ENCODE assay signal across 8 cellular contexts in the genomic region with DNA sequence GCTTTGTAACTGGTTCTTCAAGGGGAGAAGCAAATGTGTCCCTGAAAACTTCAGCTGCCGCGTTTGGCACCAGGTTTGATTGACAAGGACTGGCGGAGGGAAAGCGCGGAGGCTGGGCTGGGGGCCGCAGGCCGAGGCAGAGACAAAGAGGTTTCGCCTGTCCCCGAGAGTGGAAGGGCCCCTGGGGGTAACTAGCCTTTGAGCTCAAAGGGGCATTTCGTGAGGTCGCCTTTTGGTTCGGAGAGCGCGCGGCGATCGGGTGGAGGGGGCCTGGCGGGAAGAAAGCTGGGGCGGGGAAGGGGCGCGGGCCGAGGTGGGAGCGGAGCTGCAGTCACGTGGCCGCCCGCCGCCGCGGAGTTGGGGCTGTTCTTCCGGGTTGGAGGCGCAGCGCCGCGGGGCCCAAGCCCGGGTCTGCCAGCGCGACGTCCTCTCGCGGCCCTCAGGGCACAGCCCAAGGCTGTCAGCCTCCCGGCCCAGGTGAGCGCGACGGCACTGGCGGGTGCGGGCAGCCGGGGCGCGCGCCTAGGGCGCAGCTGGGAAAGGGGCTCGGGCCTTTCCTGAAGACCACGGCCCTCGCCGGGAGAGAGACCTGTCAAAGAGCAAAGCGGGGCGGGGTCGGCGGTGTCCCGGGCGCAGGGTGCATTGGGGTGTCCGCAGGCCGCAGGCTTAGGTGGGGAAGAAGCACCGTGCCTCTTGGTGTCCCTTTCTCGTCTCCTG. TPM values are rescaled to one million over a fixed set of nuclear protein-coding genes. Genes with fewer than 3 reads are reported as not detected.
A peak's percentile ranks its signal among the peaks of the same experiment; 100 is the strongest.
DNase-seq lines count a peak whose midpoint lies in the region; ATAC-seq and TF ChIP-seq lines count a peak whose summit lies in the region.

A gene (plus strand): TSS at position 363 of the 717 bp plus-strand sequence. CDS start 6,016 bp downstream, outside the sequence.

- TF ChIP-seq POLR2A in gastrocnemius medialis (IDR thresholded peaks at IDR 0.05), result peak; percentile 62 to 66

- TF ChIP-seq CTCF in GM13977 (IDR thresholded peaks at IDR 0.05; ENCODE audit: extremely low read depth, insufficient read depth, missing control alignments), result no peak
- TF ChIP-seq CTCF in astrocyte of the spinal cord (IDR thresholded peaks at IDR 0.05; ENCODE audit: low read depth, low read length), result no peak
- TF ChIP-seq CTCF in gastrocnemius medialis (IDR thresholded peaks at IDR 0.05 in 4 of 5, conservative IDR thresholded peaks at IDR 0.05 in 1 of 5), result peak in 1 of 5 experiments; percentile 8

- H3K4me1 ChIP-seq in iPS DF 6.9 (ENCODE audit: control insufficient read depth, insufficient read depth, low read length) (0 out of 2 replicates have a peak, but pooled peaks cover 1% of the 10 kb centered on the region), gastrocnemius medialis (peaks cover 48 to 67% of the 10 kb centered on the region in 2 donors)

- in situ Hi-C loops in GM13977 (cut with MboI; ENCODE audit: low pct_unique_long_range_greater_than_20kb, low sequenced_read_pairs, unreplicated experiment), result no loop called here
- in situ Hi-C loops in astrocyte of the spinal cord (cut with HindIII; ENCODE audit: low sequenced_read_pairs), result no loop called here
- in situ Hi-C loops in gastrocnemius medialis (cut with MboI; ENCODE audit: low sequenced_read_pairs in 4 of 4), result no loop called here

- H3K27me3 ChIP-seq in iPS DF 6.9 (ENCODE audit: control insufficient read depth, insufficient read depth, low read length) (no peaks in the 10 kb centered on the region), gastrocnemius medialis (no peaks in the 10 kb centered on the region)

- H3K9me3 ChIP-seq in iPS DF 6.9 (ENCODE audit: control insufficient read depth, insufficient read depth, low read length) (no peaks in the 10 kb centered on the region), gastrocnemius medialis (no peaks in the 10 kb centered on the region)

- WGBS in iPS DF 6.9 (ENCODE audit: insufficient coverage, insufficient read length), result no CpG with 5 or more reads among the region's 65 CpGs

- intact Hi-C loops in gastrocnemius medialis (cut with DNase I; ENCODE audit: low total_unique reads), result loop anchor here (1.0 to 5.0 kb wide), 4 partner anchors 10 to 536 kb away; a partner anchor contains a TSS

- H3K27ac ChIP-seq in iPS DF 6.9 (ENCODE audit: low read length), result no peak within 1 kb of the TSS
- peak within 1 kb of the TSS; percentile 92 to 98 (median 97) for H3K27ac ChIP-seq in gastrocnemius medialis

- H3K36me3 ChIP-seq in iPS DF 6.9 (ENCODE audit: control insufficient read depth, insufficient read depth, low read length), result no peaks in the 10 kb centered on the region
- no peaks in the 10 kb centered on the region for H3K36me3 ChIP-seq in gastrocnemius medialis

- ATAC-seq in HG02759 (IDR thresholded peaks at IDR 0.05; ENCODE audit: unreplicated experiment), result peak; percentile 82
- peak; percentile 45 to 46 for ATAC-seq in gastrocnemius medialis

- H3K4me3 ChIP-seq in astrocyte of the spinal cord (ENCODE audit: low read depth, low read length) (peak within 1 kb of the TSS; percentile 80), iPS DF 6.9 (ENCODE audit: low read length) (peak within 1 kb of the TSS; percentile 68; the same call in 1 of the 2 replicates), gastrocnemius medialis (peak within 1 kb of the TSS; percentile 75 to 85 (median 82))

- DNase-seq in GM13977 (ENCODE audit: low spot score) (peak; percentile 86), NCI-H1417 treated with DMSO at 0.1 percent for 48 hours (lab: John Stamatoyannopoulos, UW) (peak; percentile 38), T1000 (lab: John Stamatoyannopoulos, UW) (peak; percentile 16), astrocyte of the spinal cord (ENCODE audit: low read depth, low spot score) (peak; percentile 45), iPS DF 6.9 (ENCODE audit: low read depth, low spot score) (no peak), gastrocnemius medialis (peak; percentile 75 to 78), NCI-H1048 (lab: John Stamatoyannopoulos, UW) (no peak)

RNA-seq across cellular contexts. Expression of the gene that starts here (rescaled TPM):
- total RNA-seq in gastrocnemius medialis, result 100 to 1,000 TPM in 3 of 4 donors, 10 to 100 TPM in 1; 90.3 to 149 (median 127) TPM

Comparison
In these comparisons a context has a peak if more than half of its experiments do, and no peak if none do; other contexts are left out.
1. DNase-seq: peak in GM13977 (single experiment), NCI-H1417 treated with DMSO at 0.1 percent for 48 hours (single experiment), T1000 (single experiment), astrocyte of the spinal cord (single experiment) and gastrocnemius medialis (2 of 2); none in iPS DF 6.9 (single experiment) and NCI-H1048 (single experiment).
2. Peak in every context shown above with its lines, with median percentiles within 50 percentile points of each other: H3K4me3 ChIP-seq.